Comparison of ENCODE assay signal across 13 cellular contexts in genomic region chr15:57334257-57334656, GRCh38. TPM values are rescaled to one million over a fixed set of nuclear protein-coding genes. Genes with fewer than 3 reads are reported as not detected.
DNase-seq lines count a peak whose midpoint lies in the region; ATAC-seq lines count a peak whose summit lies in the region.
"Had no signal": no experiment of that assay in that cellular context is flagged by ENCODE, and none has a peak within 500 bp of the region (broad histone marks: within the 10 kb centered on the region; RNA-seq: fewer than 3 reads in every experiment).

No MANE protein-coding gene starts in this region.

- ATAC-seq in HG02885 (IDR thresholded peaks at IDR 0.05; ENCODE audit: poor library complexity, unreplicated experiment) = no peak
- ATAC-seq in HG02938 (IDR thresholded peaks at IDR 0.05; ENCODE audit: unreplicated experiment) = no peak
- ATAC-seq: activated CD8-positive, alpha-beta memory T cell treated with anti-CD3 and anti-CD28 coated beads, Interleukin-2, amount 10 ng/mL, durations not matched to agents 7 days and 5 days had no signal

- DNase-seq in A172 (ENCODE audit: low spot score) (peak; percentile 87), HPDE6-E6E7 (ENCODE audit: extremely low spot score) (peak; percentile 49), astrocyte of the hippocampus (ENCODE audit: low read depth, low spot score) (peak; percentile 63), kidney tubule cell (ENCODE audit: low spot score) (peak; percentile 59), HUDEP-2 (lab: John Stamatoyannopoulos, UW; ENCODE audit: unreplicated experiment in 76 of 76) (no peak)
- no peak for DNase-seq in effector CD4-positive, alpha-beta T cell
- DNase-seq: activated CD8-positive, alpha-beta memory T cell treated with anti-CD3 and anti-CD28 coated beads, Interleukin-2, amount 10 ng/mL, durations not matched to agents 7 days and 5 days; activated naive CD8-positive, alpha-beta T cell treated with anti-CD3 and anti-CD28 coated beads for 36 hours; NCI-H1092; NCI-H345; stimulated activated CD8-positive, alpha-beta memory T cell treated with anti-CD3 and anti-CD28 coated beads, Interleukin-4, amount 100 ng/mL, for 48 hours had no signal

RNA-seq across cellular contexts. Expression of gene CGNL1, which starts 42.0 kb away (rescaled TPM):
- total RNA-seq in A172 (2014; rRNA removed; shearing (Covaris generic)) = 3.4 and 4.7 TPM in 2 replicates
- total RNA-seq: activated CD8-positive, alpha-beta memory T cell treated with anti-CD3 and anti-CD28 coated beads, Interleukin-2, amount 10 ng/mL, durations not matched to agents 7 days and 5 days; activated naive CD8-positive, alpha-beta T cell treated with anti-CD3 and anti-CD28 coated beads for 36 hours had no signal

Comparison
In these comparisons a context has a peak if more than half of its experiments do, and no peak if none do; other contexts are left out.
1. DNase-seq: peak in A172 (single experiment), HPDE6-E6E7 (single experiment), astrocyte of the hippocampus (single experiment) and kidney tubule cell (single experiment); none in HUDEP-2 (0 of 76) and effector CD4-positive, alpha-beta T cell (single experiment).